6 cellular contexts compared by ENCODE assay signal in the genomic region with DNA sequence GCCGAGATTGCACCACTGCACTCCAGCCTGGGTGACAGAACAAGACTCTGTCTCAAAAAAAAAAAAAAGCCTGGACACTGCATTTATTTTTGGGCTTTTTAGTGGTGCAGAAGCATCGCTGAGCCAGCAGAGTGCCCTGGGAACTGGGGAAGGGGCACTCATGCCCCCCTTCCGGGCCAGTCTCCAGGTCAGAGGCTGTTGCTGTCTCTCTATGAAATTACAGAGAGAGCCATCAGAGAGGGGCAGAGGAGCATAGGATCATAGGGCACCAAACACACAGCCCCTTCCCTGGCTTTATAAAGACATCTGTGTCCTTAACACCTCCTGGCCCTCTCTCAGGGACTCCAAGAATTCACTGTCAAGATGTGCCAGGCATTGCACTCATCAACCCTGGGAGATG.
"Had no signal": no experiment of that assay in that cellular context is flagged by ENCODE, and none has a peak within 500 bp of the region (broad histone marks: within the 10 kb centered on the region; RNA-seq: fewer than 3 reads in every experiment).

No MANE protein-coding gene starts in this region.

- H3K27ac ChIP-seq: HL-60, KMS-11 had no signal

- DNase-seq: IMR-90, KBM-7 had no signal

- H3K4me2 ChIP-seq: KMS-11 had no signal

- H3K4me3 ChIP-seq: K562 had no signal

- ATAC-seq: HepG2, K562 had no signal
